In the genomic region with DNA sequence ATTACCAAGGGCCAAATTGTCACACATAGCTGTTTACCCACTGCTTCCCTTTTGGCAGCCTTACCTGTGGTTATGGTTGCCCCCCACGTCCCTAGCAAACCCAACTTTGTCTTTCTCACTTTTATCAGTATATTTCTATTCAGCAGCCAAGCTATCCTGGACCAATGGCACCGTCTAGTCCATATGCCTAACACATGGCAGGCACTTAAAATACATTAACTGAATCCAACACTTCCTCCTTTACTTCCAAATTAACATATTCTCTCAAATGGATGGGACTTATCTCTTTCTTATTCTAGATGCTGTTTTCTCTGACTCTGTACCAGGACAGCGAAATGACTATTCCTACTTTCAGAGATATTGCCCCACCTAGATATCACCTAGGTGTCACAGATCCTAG, we compare ENCODE assay signal across 28 cellular contexts.
"Had no signal": no experiment of that assay in that cellular context is flagged by ENCODE, and none has a peak within 500 bp of the region (broad histone marks: within the 10 kb centered on the region; RNA-seq: fewer than 3 reads in every experiment).

No MANE protein-coding gene starts in this region.

- H3K9me3 Mint-ChIP-seq: naive B cell; natural killer cell treated with Interleukin-12 subunit alpha and Interleukin-12 subunit beta and Interleukin-15 and Interleukin-18, amount 100 ng/mL, for 72 hours; stimulated activated naive CD8-positive, alpha-beta T cell treated with anti-CD3 and anti-CD28 coated beads, Interleukin-15, amount 100 ng/mL, for 72 hours had no signal

- DNase-seq: effector CD8-positive, alpha-beta T cell; foreskin melanocyte; glutamatergic neuron; heart right ventricle; hippocampal formation; left cardiac atrium; left lung; mesenchymal stem cell; mucosa of descending colon; naive B cell; stimulated activated CD4-positive, alpha-beta T cell treated with anti-CD3 and anti-CD28 coated beads, Interleukin-12 subunit alpha, Interleukin-12 subunit beta, amount 100 ng/mL, for 4 hours; stimulated activated CD4-positive, alpha-beta T cell treated with anti-CD3 and anti-CD28 coated beads, Interleukin-1b, Interleukin-23, amount 100 ng/mL, for 48 hours; stimulated activated CD4-positive, alpha-beta T cell treated with anti-CD3 and anti-CD28 coated beads, Interleukin-4, amount 100 ng/mL, for 1 hour; stimulated activated CD8-positive, alpha-beta memory T cell treated with anti-CD3 and anti-CD28 coated beads, Interleukin-4, amount 100 ng/mL, for 48 hours; stimulated activated naive CD4-positive, alpha-beta T cell; stimulated activated naive CD8-positive, alpha-beta T cell treated with anti-CD3 and anti-CD28 coated beads, Interleukin-15, amount 100 ng/mL, for 72 hours; transverse colon; upper lobe of right lung; uterus had no signal

- H3K36me3 Mint-ChIP-seq: mesothelial cell of epicardium; naive B cell; natural killer cell treated with Interleukin-12 subunit alpha and Interleukin-12 subunit beta and Interleukin-15 and Interleukin-18, amount 100 ng/mL, for 72 hours had no signal

- H3K27me3 ChIP-seq: esophagus muscularis mucosa, left lung, right atrium auricular region, suprapubic skin, transverse colon, upper lobe of right lung, uterus had no signal

- H3K27ac Mint-ChIP-seq: mesothelial cell of epicardium; naive B cell; natural killer cell treated with Interleukin-12 subunit alpha and Interleukin-12 subunit beta and Interleukin-15 and Interleukin-18, amount 100 ng/mL, for 72 hours; stimulated activated naive CD8-positive, alpha-beta T cell treated with anti-CD3 and anti-CD28 coated beads, Interleukin-15, amount 100 ng/mL, for 72 hours had no signal

- H3K4me3 ChIP-seq: esophagus muscularis mucosa, heart right ventricle, left lung, mucosa of descending colon, prostate gland, right atrium auricular region, smooth muscle cell, suprapubic skin, transverse colon, upper lobe of right lung, uterus had no signal

- H3K4me1 Mint-ChIP-seq: mesothelial cell of epicardium; naive B cell; neural crest cell; stimulated activated naive CD8-positive, alpha-beta T cell treated with anti-CD3 and anti-CD28 coated beads, Interleukin-15, amount 100 ng/mL, for 72 hours had no signal

- H3K27ac ChIP-seq: esophagus muscularis mucosa, heart right ventricle, left lung, parathyroid adenoma, prostate gland, right atrium auricular region, suprapubic skin, transverse colon, upper lobe of right lung, uterus had no signal

- H3K4me3 Mint-ChIP-seq: mesothelial cell of epicardium; naive B cell; natural killer cell treated with Interleukin-12 subunit alpha and Interleukin-12 subunit beta and Interleukin-15 and Interleukin-18, amount 100 ng/mL, for 72 hours; neural crest cell; stimulated activated naive CD8-positive, alpha-beta T cell treated with anti-CD3 and anti-CD28 coated beads, Interleukin-15, amount 100 ng/mL, for 72 hours had no signal

- H3K36me3 ChIP-seq: esophagus muscularis mucosa, heart right ventricle, left lung, prostate gland, right atrium auricular region, suprapubic skin, transverse colon, upper lobe of right lung, uterus had no signal

- H3K4me1 ChIP-seq: esophagus muscularis mucosa, parathyroid adenoma, prostate gland, right atrium auricular region, suprapubic skin, transverse colon, upper lobe of right lung, uterus had no signal

- H3K9me3 ChIP-seq: esophagus muscularis mucosa, heart right ventricle, left lung, mucosa of descending colon, prostate gland, right atrium auricular region, suprapubic skin, transverse colon, upper lobe of right lung, uterus had no signal

- ATAC-seq: heart right ventricle; left cardiac atrium; left lung; mucosa of descending colon; natural killer cell treated with Interleukin-12 subunit alpha and Interleukin-12 subunit beta and Interleukin-15 and Interleukin-18, amount 100 ng/mL, for 72 hours; stimulated activated naive CD8-positive, alpha-beta T cell treated with anti-CD3 and anti-CD28 coated beads, Interleukin-15, amount 100 ng/mL, for 72 hours; upper lobe of right lung had no signal
